ENCODE assay signal across 15 cellular contexts in the genomic region with DNA sequence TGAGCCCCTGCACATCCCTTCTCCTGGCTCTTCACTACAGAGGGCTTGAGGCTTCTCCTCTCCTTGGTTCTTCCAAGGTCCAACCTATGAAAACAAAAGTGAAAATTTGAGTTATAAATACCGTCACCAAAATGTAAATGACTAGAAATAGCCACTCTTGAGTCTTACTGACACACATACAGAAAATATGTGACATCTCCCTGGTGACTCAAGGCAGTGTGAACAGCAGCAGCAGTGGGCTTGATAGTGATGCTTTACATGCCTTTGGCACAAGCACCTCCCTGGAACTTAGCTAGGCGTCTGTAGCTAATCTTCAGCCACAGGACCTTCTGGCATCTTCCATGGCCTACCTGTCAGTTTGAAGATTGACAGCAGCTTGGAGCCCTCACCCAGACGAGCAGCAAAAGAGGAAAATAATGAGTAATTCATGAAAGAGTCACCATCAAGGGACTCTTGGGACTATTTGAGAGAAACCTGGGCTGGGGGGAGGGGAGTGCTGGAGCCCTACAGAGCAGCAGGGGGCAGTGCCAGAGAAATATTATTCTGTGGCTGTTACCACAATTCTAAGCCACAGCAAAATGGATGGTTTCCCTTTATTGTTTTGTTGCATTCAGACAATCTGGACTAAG.
A peak's percentile ranks its signal among the peaks of the same experiment; 100 is the strongest.
DNase-seq lines count a peak whose midpoint lies in the region; ATAC-seq and TF ChIP-seq lines count a peak whose summit lies in the region.
"Had no signal": no experiment of that assay in that cellular context is flagged by ENCODE, and none has a peak within 500 bp of the region (broad histone marks: within the 10 kb centered on the region; RNA-seq: fewer than 3 reads in every experiment).

No MANE protein-coding gene starts in this region.

- H3K4me3 ChIP-seq in OCI-LY1 (ENCODE audit: low read depth, low read length, poor library complexity, severe bottlenecking) (no peak overlapping the region), esophagus squamous epithelium (no peak overlapping the region), HAP-1 (no peak overlapping the region)
- H3K4me3 ChIP-seq: body of pancreas, right atrium auricular region had no signal

- H3K27ac ChIP-seq in OCI-LY1 (ENCODE audit: low read depth, low read length, poor library complexity, severe bottlenecking) (no peak overlapping the region), esophagus squamous epithelium (no peak overlapping the region)
- H3K27ac ChIP-seq: body of pancreas, right atrium auricular region, VCaP had no signal

- 34 to 54% methylated on average over 2 to 3 of the region's 3 CpGs for WGBS in esophagus squamous epithelium, 2 donors

- no peaks in the 10 kb centered on the region for H3K9me2 ChIP-seq in OCI-LY1 (ENCODE audit: low read depth, low read length)

- H3K36me3 ChIP-seq in OCI-LY1 (ENCODE audit: insufficient read depth, low read length) (no peaks in the 10 kb centered on the region), esophagus squamous epithelium (no peaks in the 10 kb centered on the region), HAP-1 (replicated peaks) (no peaks in the 10 kb centered on the region)
- H3K36me3 ChIP-seq: right atrium auricular region had no signal

- H3K9me3 ChIP-seq in OCI-LY1 (ENCODE audit: low read length), result no peaks in the 10 kb centered on the region
- peaks cover 0 to 3% (median 0%) of the 10 kb centered on the region in 3 donors for H3K9me3 ChIP-seq in esophagus squamous epithelium
- H3K9me3 ChIP-seq in HAP-1, result no peaks in the 10 kb centered on the region; the same call in 1 of the 2 replicates
- H3K9me3 ChIP-seq: body of pancreas had no signal

- DNase-seq in EH (ENCODE audit: low read depth) (peak; percentile 27), hepatic stellate cell (ENCODE audit: low spot score) (peak; percentile 18), esophagus squamous epithelium (lab: John Stamatoyannopoulos, UW) (no peak), HAP-1 (ENCODE audit: low spot score in 2 of 2) (no peak), NCI-H345 treated with DMSO at 0.1 percent for 48 hours (lab: John Stamatoyannopoulos, UW; ENCODE audit: unreplicated experiment) (no peak)
- DNase-seq: activated CD8-positive, alpha-beta memory T cell treated with anti-CD3 and anti-CD28 coated beads, Interleukin-2, amount 50 U/mL, for 48 hours; activated naive CD4-positive, alpha-beta T cell treated with Interleukin-2 at 50 U/mL for 16 hours; body of pancreas; kidney; NCI-H1436 had no signal

- H3F3A ChIP-seq in OCI-LY1 (ENCODE audit: insufficient read depth, low read length), result no peaks in the 10 kb centered on the region

- H3K4me2 ChIP-seq in OCI-LY1 (ENCODE audit: low read length), result no peak overlapping the region

- intact Hi-C loops in esophagus squamous epithelium (cut with DNase I), result loop anchor here (10.0 kb wide), 2 partner anchors 150 to 220 kb away; no protein-coding TSS in a partner anchor

- H4K20me1 ChIP-seq in OCI-LY1 (ENCODE audit: insufficient read depth, low read length), result no peaks in the 10 kb centered on the region

- no peak overlapping the region for H2AFZ ChIP-seq in OCI-LY1 (ENCODE audit: low read length)

- no peaks in the 10 kb centered on the region for H3K79me2 ChIP-seq in OCI-LY1 (ENCODE audit: insufficient read depth, low read length)

- peak; percentile 16; the same call in 1 of the 2 replicates for TF ChIP-seq CTCF in OCI-LY1 (IDR thresholded peaks at IDR 0.05; ENCODE audit: low read length)
- TF ChIP-seq CTCF in esophagus squamous epithelium (IDR thresholded peaks at IDR 0.05), result no peak

- TF ChIP-seq POLR2A in esophagus squamous epithelium (IDR thresholded peaks at IDR 0.05), result no peak

- H3K27me3 ChIP-seq in OCI-LY1 (ENCODE audit: insufficient read depth, low read length) (no peaks in the 10 kb centered on the region), esophagus squamous epithelium (no peaks in the 10 kb centered on the region), HAP-1 (ENCODE audit: low read depth) (no peaks in the 10 kb centered on the region)
- H3K27me3 ChIP-seq: body of pancreas, right atrium auricular region had no signal

- ATAC-seq in GM18868 (IDR thresholded peaks at IDR 0.05; ENCODE audit: unreplicated experiment) (peak; percentile 52), HG03097 (IDR thresholded peaks at IDR 0.05; ENCODE audit: low FRiP score, unreplicated experiment) (no peak)
- ATAC-seq: body of pancreas had no signal

- H3K9ac ChIP-seq in OCI-LY1 (ENCODE audit: low read length), result no peak overlapping the region

- in situ Hi-C loops in HAP-1 (cut with MboI; ENCODE audit: low sequenced_read_pairs), result no loop called here

- H3K4me1 ChIP-seq in OCI-LY1 (ENCODE audit: insufficient read depth, low read length, severe bottlenecking) (no peaks in the 10 kb centered on the region), esophagus squamous epithelium (no peaks in the 10 kb centered on the region), HAP-1 (no peaks in the 10 kb centered on the region)
- H3K4me1 ChIP-seq: body of pancreas, right atrium auricular region had no signal

Comparison
In these comparisons a context has a peak if more than half of its experiments do, and no peak if none do; other contexts are left out.
1. DNase-seq: peak in EH (single experiment) and hepatic stellate cell (single experiment); none in esophagus squamous epithelium (single experiment), HAP-1 (0 of 2) and NCI-H345 treated with DMSO at 0.1 percent for 48 hours (single experiment).